ENCODE assay signal across 28 cellular contexts in genomic region chr5:179800071-179800695, GRCh38. TPM values are rescaled to one million over a fixed set of nuclear protein-coding genes. Genes with fewer than 3 reads are reported as not detected.
"Had no signal": no experiment of that assay in that cellular context is flagged by ENCODE, and none has a peak within 500 bp of the region (broad histone marks: within the 10 kb centered on the region; RNA-seq: fewer than 3 reads in every experiment).

No MANE protein-coding gene starts in this region.

- H2AFZ ChIP-seq: parathyroid adenoma had no signal

- ATAC-seq: gastrocnemius medialis; left cardiac atrium; left lung; mucosa of descending colon; natural killer cell treated with Interleukin-12 subunit alpha and Interleukin-12 subunit beta and Interleukin-15 and Interleukin-18, amount 100 ng/mL, for 72 hours; stimulated activated naive B cell treated with anti-CD40 and anti-IgM and Interleukin-4, amounts not matched to agents 10 μg/mL and 1 μg/mL and 100 μg/mL, for 72 hours had no signal

- DNase-seq: dorsolateral prefrontal cortex; effector CD4-positive, alpha-beta T cell; head of caudate nucleus; left cardiac atrium; mesenchymal stem cell; naive B cell; stimulated activated CD4-positive, alpha-beta T cell treated with anti-CD3 and anti-CD28 coated beads, Interleukin-15, amount 100 ng/mL, for 24 hours; stimulated activated CD4-positive, alpha-beta T cell treated with anti-CD3 and anti-CD28 coated beads, Interleukin-2, amount 100 ng/mL, for 48 hours; stimulated activated naive B cell treated with anti-CD40 and anti-IgM and Interleukin-4, amounts not matched to agents 10 μg/mL and 1 μg/mL and 100 μg/mL, for 72 hours had no signal

- H3K27ac ChIP-seq: gastrocnemius medialis, left lung, neutrophil, parathyroid adenoma, prostate gland, right atrium auricular region, skin epidermis, thoracic aorta, tibial nerve, upper lobe of left lung had no signal

- H3K27me3 ChIP-seq: dorsolateral prefrontal cortex, gastrocnemius medialis, left lung, neutrophil, right atrium auricular region, tibial nerve, upper lobe of left lung had no signal

- FAIRE-seq: colon, islet of Langerhans, urothelium cell line had no signal

- H3K27ac Mint-ChIP-seq: mesothelial cell of epicardium; naive B cell; natural killer cell treated with Interleukin-12 subunit alpha and Interleukin-12 subunit beta and Interleukin-15 and Interleukin-18, amount 100 ng/mL, for 72 hours; stimulated activated naive CD8-positive, alpha-beta T cell treated with anti-CD3 and anti-CD28 coated beads, Interleukin-15, Interleukin-2, amounts not matched to agents 100 ng/mL and 50 ng/mL, for 24 hours had no signal

- H3K4me3 Mint-ChIP-seq: mesothelial cell of epicardium; natural killer cell treated with Interleukin-12 subunit alpha and Interleukin-12 subunit beta and Interleukin-15 and Interleukin-18, amount 100 ng/mL, for 72 hours; stimulated activated naive B cell treated with anti-CD40 and anti-IgM and Interleukin-4, amounts not matched to agents 10 μg/mL and 1 μg/mL and 100 μg/mL, for 72 hours; stimulated activated naive CD8-positive, alpha-beta T cell treated with anti-CD3 and anti-CD28 coated beads, Interleukin-15, Interleukin-2, amounts not matched to agents 100 ng/mL and 50 ng/mL, for 24 hours had no signal

- H3K4me3 ChIP-seq: dorsolateral prefrontal cortex, gastrocnemius medialis, left lung, mucosa of descending colon, prostate gland, right atrium auricular region, skin epidermis, thoracic aorta, tibial nerve, upper lobe of left lung had no signal

- H3K9me3 ChIP-seq: gastrocnemius medialis, left lung, mucosa of descending colon, neutrophil, prostate gland, right atrium auricular region, thoracic aorta, tibial nerve, upper lobe of left lung had no signal

- H3K27me3 Mint-ChIP-seq: naive B cell; natural killer cell treated with Interleukin-12 subunit alpha and Interleukin-12 subunit beta and Interleukin-15 and Interleukin-18, amount 100 ng/mL, for 72 hours; stimulated activated naive B cell treated with anti-CD40 and anti-IgM and Interleukin-4, amounts not matched to agents 10 μg/mL and 1 μg/mL and 100 μg/mL, for 72 hours; stimulated activated naive CD8-positive, alpha-beta T cell treated with anti-CD3 and anti-CD28 coated beads, Interleukin-15, Interleukin-2, amounts not matched to agents 100 ng/mL and 50 ng/mL, for 24 hours had no signal

- H3K9ac ChIP-seq: parathyroid adenoma had no signal

- H3K9me3 Mint-ChIP-seq: mesothelial cell of epicardium; naive B cell; natural killer cell treated with Interleukin-12 subunit alpha and Interleukin-12 subunit beta and Interleukin-15 and Interleukin-18, amount 100 ng/mL, for 72 hours; neural crest cell; stimulated activated naive B cell treated with anti-CD40 and anti-IgM and Interleukin-4, amounts not matched to agents 10 μg/mL and 1 μg/mL and 100 μg/mL, for 72 hours; stimulated activated naive CD8-positive, alpha-beta T cell treated with anti-CD3 and anti-CD28 coated beads, Interleukin-15, Interleukin-2, amounts not matched to agents 100 ng/mL and 50 ng/mL, for 24 hours had no signal

RNA-seq across cellular contexts. Expression of gene LTC4S, which starts 6.4 kb away (rescaled TPM):
- total RNA-seq: glomerular endothelial cell had no signal
